In genomic region chr1:165408518-165408917, GRCh38 we compare ENCODE assay signal across 9 cellular contexts. TPM values are rescaled to one million over a fixed set of nuclear protein-coding genes. Genes with fewer than 3 reads are reported as not detected.
DNase-seq lines count a peak whose midpoint lies in the region; ATAC-seq, FAIRE-seq and TF ChIP-seq lines count a peak whose summit lies in the region.
"Had no signal": no experiment of that assay in that cellular context is flagged by ENCODE, and none has a peak within 500 bp of the region (broad histone marks: within the 10 kb centered on the region; RNA-seq: fewer than 3 reads in every experiment).

No MANE protein-coding gene starts in this region.

- ATAC-seq in pancreas (peak; percentile 64 to 81 (median 80)), GM19023 (IDR thresholded peaks at IDR 0.05; ENCODE audit: unreplicated experiment) (no peak), GM21529 (IDR thresholded peaks at IDR 0.05; ENCODE audit: unreplicated experiment) (no peak)

- TF ChIP-seq CTCF in C4-2B (conservative IDR thresholded peaks at IDR 0.05) = peak; percentile 60
- peak; percentile 64 for TF ChIP-seq CTCF in epithelial cell of proximal tubule (conservative IDR thresholded peaks at IDR 0.05; ENCODE audit: low read depth, low read length)
- no peak for TF ChIP-seq CTCF in pancreas (IDR thresholded peaks at IDR 0.05)

- H3K4me3 ChIP-seq in H7 (ENCODE audit: insufficient read depth, low read depth, low read length) (no peak overlapping the region), epithelial cell of proximal tubule (ENCODE audit: low read depth, low read length) (no peak overlapping the region), pancreas (no peak overlapping the region)

- H3K9me3 ChIP-seq in pancreas = no peaks in the 10 kb centered on the region

- H3K36me3 ChIP-seq in H7 (replicated peaks; ENCODE audit: control insufficient read depth, insufficient read depth, low read length) = no peaks in the 10 kb centered on the region
- no peaks in the 10 kb centered on the region for H3K36me3 ChIP-seq in pancreas

- FAIRE-seq in pancreas (lab: Jason Lieb, UNC) = no peak

- no peaks in the 10 kb centered on the region for H3K4me1 ChIP-seq in pancreas

- H3K27me3 ChIP-seq in H7 (ENCODE audit: control insufficient read depth, insufficient read depth, low read length) (no peaks in the 10 kb centered on the region), pancreas (no peaks in the 10 kb centered on the region)

- intact Hi-C loops in pancreas (cut with DNase I) = loop anchor here in 1 of 3 donors (10.0 kb wide), 1 partner anchor 506 kb away; no protein-coding TSS in a partner anchor

- DNase-seq in H7 (peak; percentile 64), NCI-H524 treated with DMSO at 0.1 percent for 48 hours (lab: John Stamatoyannopoulos, UW) (peak; percentile 47), epithelial cell of proximal tubule (ENCODE audit: low read depth) (peak; percentile 19), pancreas (peak in 2 of 6 donors; percentile 8 to 42), pons (ENCODE audit: low spot score) (no peak)

- H3K27ac ChIP-seq in C4-2B = no peak overlapping the region
- no peak overlapping the region for H3K27ac ChIP-seq in pancreas

- WGBS in pancreas, 2 donors = 37 to 44% methylated on average over 6 of the region's 6 CpGs

RNA-seq across cellular contexts. Expression of gene RXRG, which starts 36.4 kb away (rescaled TPM):
- 1.1 and 4.1 TPM in 2 replicates for total RNA-seq in H7 (2014; rRNA removed; shearing (Covaris generic))
- not detected in 2 replicates for total RNA-seq in epithelial cell of proximal tubule
- 1 to 10 TPM in 3 of 6 donors, under 1 TPM in 3; 0.32 to 1.7 (median 0.72) TPM for total RNA-seq in pancreas
- polyA plus RNA-seq in pancreas = 10 to 100 TPM in 1 of 2 donors, 1 to 10 TPM in 1; 1.4 to 10.4 TPM
- total RNA-seq: dermis microvascular lymphatic vessel endothelial cell had no signal

RNA-seq across cellular contexts. Expression of gene LMX1A, which starts 52.0 kb away (rescaled TPM):
- 0.59 and 1.5 TPM in 2 replicates for total RNA-seq in H7 (2014; rRNA removed; shearing (Covaris generic))
- total RNA-seq in epithelial cell of proximal tubule (not detected in 2 replicates), pancreas (not detected)
- under 1 TPM in 1 of 2 donors, not detected in 1; 0.11 TPM for polyA plus RNA-seq in pancreas
- total RNA-seq: dermis microvascular lymphatic vessel endothelial cell had no signal

Comparison
In these comparisons a context has a peak if more than half of its experiments do, and no peak if none do; other contexts are left out.
1. CTCF ChIP-seq: peak in C4-2B (single experiment) and epithelial cell of proximal tubule (single experiment); none in pancreas (0 of 4).
2. ATAC-seq: peak in pancreas (4 of 4); none in GM19023 (single experiment) and GM21529 (single experiment).